ENCODE assay signal across 24 cellular contexts in the genomic region with DNA sequence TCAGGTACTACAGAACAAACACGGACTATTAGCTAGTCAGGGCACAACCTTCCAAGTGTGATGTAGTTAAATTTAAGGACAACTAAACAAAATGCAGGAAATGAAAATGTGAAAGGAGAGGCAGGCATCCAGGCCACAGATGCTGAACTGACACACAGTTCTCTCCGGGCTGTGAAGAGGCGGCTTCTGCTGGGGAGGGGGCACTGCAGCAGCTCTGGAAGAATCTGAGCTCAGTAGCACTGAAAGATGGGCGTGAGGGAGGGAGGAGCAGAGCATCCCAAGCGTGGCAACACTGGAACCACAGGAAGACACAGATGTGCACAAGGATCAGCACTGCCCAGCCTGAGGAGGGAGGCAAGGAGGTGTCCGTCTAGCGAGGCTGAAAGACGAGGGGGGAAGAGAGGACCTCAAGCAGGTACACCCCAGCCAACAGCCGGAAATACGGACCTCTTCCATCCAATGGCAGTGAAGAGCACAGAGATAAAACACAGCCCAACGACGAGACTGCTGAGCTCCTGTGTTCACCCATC. TPM values are rescaled to one million over a fixed set of nuclear protein-coding genes. Genes with fewer than 3 reads are reported as not detected.
DNase-seq lines count a peak whose midpoint lies in the region; ATAC-seq, FAIRE-seq and TF ChIP-seq lines count a peak whose summit lies in the region.
"Had no signal": no experiment of that assay in that cellular context is flagged by ENCODE, and none has a peak within 500 bp of the region (broad histone marks: within the 10 kb centered on the region; RNA-seq: fewer than 3 reads in every experiment).

No MANE protein-coding gene starts in this region.

- H3K27me3 Mint-ChIP-seq in activated naive CD8-positive, alpha-beta T cell, result no peaks in the 10 kb centered on the region
- H3K27me3 Mint-ChIP-seq in activated naive CD8-positive, alpha-beta T cell treated with anti-CD3 and anti-CD28 coated beads, Interleukin-2, amount 50 U/mL, for 24 hours, result no peaks in the 10 kb centered on the region
- no peaks in the 10 kb centered on the region for H3K27me3 Mint-ChIP-seq in HFFc6 (ENCODE audit: insufficient read depth)
- H3K27me3 Mint-ChIP-seq in T-cell, result no peaks in the 10 kb centered on the region
- H3K27me3 Mint-ChIP-seq: stimulated activated memory B cell treated with anti-CD40 and anti-IgM and Interleukin-4, amounts not matched to agents 10 μg/mL and 1 μg/mL and 100 μg/mL, for 72 hours had no signal

- peaks cover 4% of the 10 kb centered on the region for H3K36me3 Mint-ChIP-seq in activated naive CD8-positive, alpha-beta T cell
- peaks cover 11% of the 10 kb centered on the region for H3K36me3 Mint-ChIP-seq in activated naive CD8-positive, alpha-beta T cell treated with anti-CD3 and anti-CD28 coated beads, Interleukin-2, amount 50 U/mL, for 24 hours (ENCODE audit: low read depth)
- H3K36me3 Mint-ChIP-seq in HFFc6 (ENCODE audit: low read depth) (no peaks in the 10 kb centered on the region), T-cell (peaks cover 25% of the 10 kb centered on the region)

- no peak overlapping the region for H2BK15ac ChIP-seq in H1 (ENCODE audit: low read length)

- no peak overlapping the region for H3K56ac ChIP-seq in H1 (replicated peaks; ENCODE audit: insufficient read length, low read depth, low read length)

- no peak overlapping the region for H4K5ac ChIP-seq in H1 (ENCODE audit: insufficient read length, low read depth, low read length)

- H2BK120ac ChIP-seq in H1 (replicated peaks; ENCODE audit: low read depth, low read length), result no peak overlapping the region

- no peak overlapping the region for H3K18ac ChIP-seq in H1 (ENCODE audit: extremely low read depth, low read length)

- H3K27ac ChIP-seq in H1 (ENCODE audit: low read depth, low read length), result no peak overlapping the region
- H3K27ac ChIP-seq: hepatocyte, pancreas, SJSA1 had no signal

- no peak for TF ChIP-seq POLR2A in H1 (IDR thresholded peaks at IDR 0.05; ENCODE audit: control extremely low read depth in 1 of 2, low read depth in 2 of 2, low read length in 2 of 2)

- H3K4me1 ChIP-seq in H1 (replicated peaks in 1 of 4; ENCODE audit: control insufficient read depth in 3 of 4, insufficient read depth in 4 of 4, low read length in 3 of 4), result no peaks in the 10 kb centered on the region

- H3K4me3 Mint-ChIP-seq in activated naive CD8-positive, alpha-beta T cell, result no peak overlapping the region
- H3K4me3 Mint-ChIP-seq in activated naive CD8-positive, alpha-beta T cell treated with anti-CD3 and anti-CD28 coated beads, Interleukin-2, amount 50 U/mL, for 24 hours, result no peak overlapping the region
- H3K4me3 Mint-ChIP-seq in HFFc6 (no peak overlapping the region), T-cell (peak overlapping the region in 1 of 3 donors; percentile 9)
- H3K4me3 Mint-ChIP-seq: stimulated activated memory B cell treated with anti-CD40 and anti-IgM and Interleukin-4, amounts not matched to agents 10 μg/mL and 1 μg/mL and 100 μg/mL, for 72 hours had no signal

- peaks cover 50% of the 10 kb centered on the region for H3K4me1 Mint-ChIP-seq in activated naive CD8-positive, alpha-beta T cell (ENCODE audit: low read depth)
- H3K4me1 Mint-ChIP-seq in activated naive CD8-positive, alpha-beta T cell treated with anti-CD3 and anti-CD28 coated beads, Interleukin-2, amount 50 U/mL, for 24 hours, result peaks cover 39% of the 10 kb centered on the region
- H3K4me1 Mint-ChIP-seq in HFFc6 (ENCODE audit: low read depth), result peaks cover 30% of the 10 kb centered on the region
- H3K4me1 Mint-ChIP-seq in T-cell, result peaks cover 58 to 74% (median 71%) of the 10 kb centered on the region in 3 donors

- CTCF ChIA-PET in H1 (lab: Charles Lee; ENCODE audit: partially characterized antibody) (interaction anchor here (0.6 to 5.1 kb wide), 6 partner anchors 19 to 170 kb away, joined by 3 to 27 read pairs (median 4); no protein-coding TSS in a partner anchor), T-cell (lab: Charles Lee) (interaction anchor here in 1 of 2 donors (0.7 kb wide), 1 partner anchor 408 kb away, joined by 3 read pairs; no protein-coding TSS in a partner anchor)

- H2AK5ac ChIP-seq in H1 (ENCODE audit: low read depth, low read length), result no peak overlapping the region

- no peak for TF ChIP-seq CTCF in HFFc6 (IDR thresholded peaks at IDR 0.05)
- TF ChIP-seq CTCF in H1 (IDR thresholded peaks at IDR 0.05; ENCODE audit: control extremely low read depth in 1 of 3, insufficient read depth in 1 of 3, low read depth in 1 of 3, low read length in 3 of 3), result no peak

- no peak for ATAC-seq in activated naive CD8-positive, alpha-beta T cell treated with anti-CD3 and anti-CD28 coated beads, Interleukin-2, amount 50 U/mL, for 24 hours
- ATAC-seq in sciatic nerve (peak; percentile 23), GM21447 (IDR thresholded peaks at IDR 0.05; ENCODE audit: unreplicated experiment) (no peak), T-cell (replicated peaks in 1 of 4) (no peak)
- ATAC-seq: Panc1; pancreas; stimulated activated memory B cell treated with anti-CD40 and anti-IgM and Interleukin-4, amounts not matched to agents 10 μg/mL and 1 μg/mL and 100 μg/mL, for 72 hours had no signal

- peak overlapping the region; percentile 24 for H3K27ac Mint-ChIP-seq in activated naive CD8-positive, alpha-beta T cell
- H3K27ac Mint-ChIP-seq in activated naive CD8-positive, alpha-beta T cell treated with anti-CD3 and anti-CD28 coated beads, Interleukin-2, amount 50 U/mL, for 24 hours, result no peak overlapping the region
- H3K27ac Mint-ChIP-seq in HFFc6 (peak overlapping the region; percentile 8; the same call in 1 of the 2 replicates), T-cell (no peak overlapping the region)
- H3K27ac Mint-ChIP-seq: activated T-helper 2 cell treated with anti-CD3 and anti-CD28 coated beads, Interferon-gamma antibody, Interleukin-2, Interleukin-4, amounts not matched to agents 10 μg/mL and 5 μg/mL and 100 μg/mL, durations not matched to agents 14 hours and 24 hours and 36 hours; stimulated activated memory B cell treated with anti-CD40 and anti-IgM and Interleukin-4, amounts not matched to agents 10 μg/mL and 1 μg/mL and 100 μg/mL, for 72 hours had no signal

- DNase-seq in activated naive CD8-positive, alpha-beta T cell treated with anti-CD3 and anti-CD28 coated beads, Interleukin-2, amount 50 U/mL, for 24 hours, result no peak
- DNase-seq in HFFc6 (no peak), H1 (ENCODE audit: low read depth in 1 of 2, low spot score in 2 of 2) (no peak), sciatic nerve (ENCODE audit: low spot score) (no peak), Kasumi-1 (lab: John Stamatoyannopoulos, UW) (no peak), T-cell (no peak)
- DNase-seq: adrenal gland, DMS79, foreskin fibroblast, H7, KG1, NCI-H1930, NCI-H2227 treated with DMSO at 0.1 percent for 48 hours, NCI-H774, pancreas had no signal

- peaks cover 0 to 1% (median 0%) of the 10 kb centered on the region in 4 experiments; a peak in 1 of 7 replicates for H3K27me3 ChIP-seq in H1 (replicated peaks in 1 of 4; ENCODE audit: control insufficient read depth in 3 of 4, extremely low read depth in 1 of 4, insufficient read depth in 3 of 4, low read length in 3 of 4)
- H3K27me3 ChIP-seq: adrenal gland, hepatocyte, pancreas, SJSA1 had no signal

- H3K14ac ChIP-seq in H1 (ENCODE audit: insufficient read length), result no peak overlapping the region

- no peak overlapping the region for H2BK12ac ChIP-seq in H1 (ENCODE audit: low read depth, low read length)

- TF ChIP-seq EP300 in H1 (IDR thresholded peaks at IDR 0.05; ENCODE audit: borderline replicate concordance in 1 of 2, low read depth in 2 of 2, low read length in 2 of 2), result no peak

- 85% methylated on average over 12 of the region's 12 CpGs; no CpG with 5 or more reads in 1 of the 2 experiments for WGBS in H1 (ENCODE audit: extremely low coverage in 1 of 2, insufficient coverage in 1 of 2, insufficient read length in 1 of 2, insufficient replicate concordance in 2 of 2, low coverage in 1 of 2, low lambda C conversion rate in 2 of 2, missing lambda C conversion rate in 1 of 2), 2 experiments

- H3K9me3 Mint-ChIP-seq in activated naive CD8-positive, alpha-beta T cell (ENCODE audit: low read depth), result no peaks in the 10 kb centered on the region
- no peaks in the 10 kb centered on the region for H3K9me3 Mint-ChIP-seq in activated naive CD8-positive, alpha-beta T cell treated with anti-CD3 and anti-CD28 coated beads, Interleukin-2, amount 50 U/mL, for 24 hours
- no peaks in the 10 kb centered on the region for H3K9me3 Mint-ChIP-seq in HFFc6
- no peaks in the 10 kb centered on the region for H3K9me3 Mint-ChIP-seq in T-cell
- H3K9me3 Mint-ChIP-seq: activated T-helper 2 cell treated with anti-CD3 and anti-CD28 coated beads, Interferon-gamma antibody, Interleukin-2, Interleukin-4, amounts not matched to agents 10 μg/mL and 5 μg/mL and 100 μg/mL, durations not matched to agents 14 hours and 24 hours and 36 hours; stimulated activated memory B cell treated with anti-CD40 and anti-IgM and Interleukin-4, amounts not matched to agents 10 μg/mL and 1 μg/mL and 100 μg/mL, for 72 hours had no signal

- H3K23me2 ChIP-seq in H1 (ENCODE audit: low read depth, low read length), result no peaks in the 10 kb centered on the region

- H2AFZ ChIP-seq in H1 (ENCODE audit: low read length), result no peak overlapping the region
- H2AFZ ChIP-seq: hepatocyte had no signal

- POLR2A ChIA-PET in H1 (lab: Charles Lee; ENCODE audit: partially characterized antibody), result interaction anchor here (0.8 to 3.4 kb wide), 2 partner anchors 12 to 83 kb away, joined by 3 to 19 read pairs; partner anchors contain the start of gene MBTPS1
- POLR2A ChIA-PET in T-cell (lab: Charles Lee), result interaction anchor here in 1 of 2 donors (1.1 kb wide), 1 partner anchor 9 kb away, joined by 3 read pairs; no protein-coding TSS in a partner anchor

- H4K91ac ChIP-seq in H1 (replicated peaks; ENCODE audit: insufficient read length, low read length), result no peak overlapping the region

- peaks cover 15 to 20% of the 10 kb centered on the region in 2 experiments for H4K20me1 ChIP-seq in H1 (replicated peaks in 1 of 2; ENCODE audit: control insufficient read depth in 1 of 2, insufficient read depth in 2 of 2, low read length in 2 of 2)

- H2BK20ac ChIP-seq in H1 (ENCODE audit: low read length), result no peak overlapping the region

- no peak overlapping the region for H4K8ac ChIP-seq in H1 (ENCODE audit: extremely low read depth, insufficient read depth, low read length)

- H3K4me3 ChIP-seq in H1 (ENCODE audit: extremely low read depth in 1 of 4, insufficient read depth in 2 of 4, low read depth in 3 of 4, low read length in 4 of 4), result no peak overlapping the region
- H3K4me3 ChIP-seq: adrenal gland, hepatocyte, pancreas, SJSA1 had no signal

- FAIRE-seq in H1 (lab: Jason Lieb, UNC), result no peak
- FAIRE-seq: islet of Langerhans, pancreas had no signal

- no peak overlapping the region for H3K4me2 ChIP-seq in H1 (ENCODE audit: insufficient read depth in 1 of 2, low read depth in 2 of 2, low read length in 2 of 2)
- H3K4me2 ChIP-seq: hepatocyte had no signal

- no peak overlapping the region; a peak in 1 of 7 replicates for H3K9ac ChIP-seq in H1 (replicated peaks in 1 of 4; ENCODE audit: extremely low read depth in 1 of 4, low read depth in 3 of 4, low read length in 3 of 4)

- H3K23ac ChIP-seq in H1 (ENCODE audit: insufficient read length), result no peak overlapping the region

- no peak for TF ChIP-seq RAD21 in H1 (IDR thresholded peaks at IDR 0.05 in 1 of 2, conservative IDR thresholded peaks at IDR 0.05 in 1 of 2; ENCODE audit: low read depth in 2 of 2, low read length in 2 of 2)

- peaks cover 8% of the 10 kb centered on the region; the same call in 1 of the 2 replicates for H3K79me1 ChIP-seq in H1 (ENCODE audit: low read depth, low read length)

- peak overlapping the region; percentile 60; the same call in 1 of the 2 replicates for H2BK5ac ChIP-seq in H1 (ENCODE audit: low read depth, low read length)

- no peaks in the 10 kb centered on the region for H3K9me3 ChIP-seq in H1 (ENCODE audit: insufficient read depth in 2 of 2, low read depth in 1 of 2, low read length in 1 of 2)
- H3K9me3 ChIP-seq: adrenal gland, pancreas, SJSA1 had no signal

- intact Hi-C loops in sciatic nerve (cut with DNase I), result no loop called here

- H3K36me3 ChIP-seq in H1 (ENCODE audit: control insufficient read depth in 2 of 4, insufficient read depth in 4 of 4, low read length in 3 of 4), result peaks cover 0 to 9% (median 2%) of the 10 kb centered on the region in 4 experiments; a peak in 4 of 8 replicates

- H3K4ac ChIP-seq in H1 (replicated peaks; ENCODE audit: insufficient read length, low read depth, low read length), result no peak overlapping the region

- H3K79me2 ChIP-seq in H1 (ENCODE audit: control insufficient read depth in 1 of 2, insufficient read depth in 2 of 2, low read length in 2 of 2), result peaks cover 7 to 88% of the 10 kb centered on the region in 2 experiments

RNA-seq across cellular contexts. Expression of gene MBTPS1, which starts 11.4 kb away (rescaled TPM):
- total RNA-seq in HFFc6 (2021; fragmentation: NEBNext Ultra II Directional; extraction: Animal tissue kit (Norgen Biotek cat#: 25700)), result 100 to 1,000 TPM in 4 of 6 experiments, 10 to 100 TPM in 2; 96.6 to 123 (median 102) TPM
- 52.0 and 53.3 TPM in 2 replicates for total RNA-seq in H1 (2021; fragmentation: NEBNext Ultra II Directional; extraction: Animal tissue kit (Norgen Biotek cat#: 25700))
- polyA plus RNA-seq in H1 (2011; rRNA removed), result 30.6 and 33.7 TPM in 2 replicates
- polyA plus RNA-seq in H1 (2011; cell fraction: cytosol; rRNA removed), result 46.4 TPM
- polyA plus RNA-seq in H1 (2011; cell fraction: nucleus; rRNA removed), result 83.5 TPM
- 39.2 to 58.7 TPM (median 43.2 TPM) in 4 replicates for polyA plus RNA-seq in H1 (2012, experiment 1 of 2)
- polyA plus RNA-seq in H1 (2012, experiment 2 of 2), result 11.1 TPM
- 55.9 TPM for polyA plus RNA-seq in H1 (2013, experiment 1 of 2)
- 58.6 TPM for polyA plus RNA-seq in H1 (2013, experiment 2 of 2)
- polyA minus RNA-seq in H1 (2011; rRNA and poly(A)+ RNA removed), result 61.5 and 64.3 TPM in 2 replicates
- 61.6 TPM for polyA minus RNA-seq in H1 (2011; cell fraction: cytosol; rRNA and poly(A)+ RNA removed)
- polyA minus RNA-seq in H1 (2011; cell fraction: nucleus; rRNA and poly(A)+ RNA removed), result 95.3 TPM
- total RNA-seq in sciatic nerve (91.1 TPM), T-cell (100 to 1,000 TPM; 122 to 142 (median 131) TPM)

RNA-seq across cellular contexts. Expression of gene HSDL1, which starts 39.6 kb away (rescaled TPM):
- total RNA-seq in HFFc6 (2021; fragmentation: NEBNext Ultra II Directional; extraction: Animal tissue kit (Norgen Biotek cat#: 25700)), result 10 to 100 TPM; 14.8 to 18.8 (median 17.2) TPM
- total RNA-seq in H1 (2021; fragmentation: NEBNext Ultra II Directional; extraction: Animal tissue kit (Norgen Biotek cat#: 25700)), result 55.7 and 58.5 TPM in 2 replicates
- 18.2 and 25.0 TPM in 2 replicates for polyA plus RNA-seq in H1 (2011; rRNA removed)
- polyA plus RNA-seq in H1 (2011; cell fraction: cytosol; rRNA removed), result 34.1 TPM
- 16.4 TPM for polyA plus RNA-seq in H1 (2011; cell fraction: nucleus; rRNA removed)
- polyA plus RNA-seq in H1 (2012, experiment 1 of 2), result 30.7 to 44.0 TPM (median 34.1 TPM) in 4 replicates
- 4.5 TPM for polyA plus RNA-seq in H1 (2012, experiment 2 of 2)
- 26.5 TPM for polyA plus RNA-seq in H1 (2013, experiment 1 of 2)
- 28.9 TPM for polyA plus RNA-seq in H1 (2013, experiment 2 of 2)
- 54.2 and 75.7 TPM in 2 replicates for polyA minus RNA-seq in H1 (2011; rRNA and poly(A)+ RNA removed)
- 24.4 TPM for polyA minus RNA-seq in H1 (2011; cell fraction: cytosol; rRNA and poly(A)+ RNA removed)
- polyA minus RNA-seq in H1 (2011; cell fraction: nucleus; rRNA and poly(A)+ RNA removed), result 18.6 TPM
- 31.3 TPM for total RNA-seq in sciatic nerve
- 10 to 100 TPM; 11.9 to 23.5 (median 20.4) TPM for total RNA-seq in T-cell

RNA-seq across cellular contexts. Expression of gene DNAAF1, which starts 39.8 kb away (rescaled TPM):
- total RNA-seq in HFFc6 (2021; fragmentation: NEBNext Ultra II Directional; extraction: Animal tissue kit (Norgen Biotek cat#: 25700)), result not detected
- total RNA-seq in H1 (2021; fragmentation: NEBNext Ultra II Directional; extraction: Animal tissue kit (Norgen Biotek cat#: 25700)), result 0.09 and 0.27 TPM in 2 replicates
- polyA plus RNA-seq in H1 (2011; rRNA removed), result 0.06 and 0.15 TPM in 2 replicates
- polyA plus RNA-seq in H1 (2011; cell fraction: cytosol; rRNA removed), result 0.12 TPM
- 0.58 TPM for polyA plus RNA-seq in H1 (2011; cell fraction: nucleus; rRNA removed)
- 0.36 to 2.1 TPM (median 0.61 TPM) in 4 replicates for polyA plus RNA-seq in H1 (2012, experiment 1 of 2)
- 0.25 TPM for polyA plus RNA-seq in H1 (2012, experiment 2 of 2)
- polyA plus RNA-seq in H1 (2013, experiment 1 of 2), result 0.10 TPM
- polyA plus RNA-seq in H1 (2013, experiment 2 of 2), result 0.13 TPM
- polyA minus RNA-seq in H1 (2011; rRNA and poly(A)+ RNA removed), result 0.13 and 0.20 TPM in 2 replicates
- polyA minus RNA-seq in H1 (2011; cell fraction: cytosol; rRNA and poly(A)+ RNA removed), result not detected
- not detected for polyA minus RNA-seq in H1 (2011; cell fraction: nucleus; rRNA and poly(A)+ RNA removed)
- 1.4 TPM for total RNA-seq in sciatic nerve
- total RNA-seq in T-cell, result under 1 TPM in 2 of 5 donors, not detected in 3; 0.16 to 0.32 TPM
- total RNA-seq: SJSA1; T-helper 2 cell treated with Interferon-gamma antibody and Interleukin-4, amounts not matched to agents 100 ng/mL and 5 ng/mL, for 36 hours had no signal

Comparison
In these comparisons a context has a peak if more than half of its experiments do, and no peak if none do; other contexts are left out.
1. H3K27ac Mint-ChIP-seq: peak in activated naive CD8-positive, alpha-beta T cell (single experiment) and HFFc6 (single experiment); none in activated naive CD8-positive, alpha-beta T cell treated with anti-CD3 and anti-CD28 coated beads, Interleukin-2, amount 50 U/mL, for 24 hours (single experiment) and T-cell (0 of 2).